1 cellular context compared by ENCODE assay signal in the genomic region with DNA sequence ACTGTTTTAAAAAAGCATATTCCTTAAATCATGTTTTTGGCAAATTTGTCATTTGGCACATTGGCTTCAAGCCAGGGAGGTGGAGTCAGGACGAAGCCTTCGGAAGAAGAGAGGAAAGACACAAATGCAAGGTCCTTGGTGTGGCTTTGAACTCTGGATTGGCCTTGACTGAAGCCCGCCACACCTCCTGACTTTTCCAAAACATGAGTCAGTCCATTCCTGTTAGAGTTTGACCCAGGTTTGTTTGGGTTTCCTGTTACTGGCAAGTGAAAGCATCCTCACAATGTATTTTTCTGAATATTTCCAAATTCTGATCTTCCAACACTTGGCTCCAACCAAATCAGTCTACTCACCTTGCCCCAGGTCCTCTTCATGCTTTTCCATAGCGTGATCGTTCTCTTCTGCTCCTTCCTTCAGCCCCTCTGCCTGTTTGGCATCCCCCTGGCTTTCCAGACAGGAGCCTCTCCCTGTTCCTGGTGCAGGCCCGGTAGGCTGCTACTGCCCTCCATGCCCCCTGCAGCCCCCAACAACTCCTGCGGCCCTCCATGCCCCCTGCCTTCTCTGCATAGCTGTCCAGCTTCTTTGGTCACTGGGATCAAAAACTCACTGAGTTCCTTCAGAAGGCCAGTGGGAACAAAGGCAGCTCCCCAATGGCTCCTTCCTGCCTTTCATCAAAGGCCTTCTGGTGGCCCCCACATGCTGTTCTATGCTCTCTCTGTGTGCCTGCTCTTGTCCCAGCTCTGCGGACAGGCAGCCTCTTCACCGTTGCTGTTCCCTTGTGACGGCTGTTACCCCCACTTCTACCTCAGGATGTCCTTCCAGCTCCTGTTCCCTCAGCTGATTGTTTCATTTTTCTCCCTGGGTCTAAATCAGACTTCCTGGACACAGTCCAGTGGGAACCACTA.
TF ChIP-seq lines count a peak whose summit lies in the region.

No MANE protein-coding gene starts in this region.

TF ChIP-seq in HepG2, 621 proteins besides CTCF, POLR2A, EP300 and RAD21 (continued from another document and continues in another):
- TF ChIP-seq, protein P1, sequence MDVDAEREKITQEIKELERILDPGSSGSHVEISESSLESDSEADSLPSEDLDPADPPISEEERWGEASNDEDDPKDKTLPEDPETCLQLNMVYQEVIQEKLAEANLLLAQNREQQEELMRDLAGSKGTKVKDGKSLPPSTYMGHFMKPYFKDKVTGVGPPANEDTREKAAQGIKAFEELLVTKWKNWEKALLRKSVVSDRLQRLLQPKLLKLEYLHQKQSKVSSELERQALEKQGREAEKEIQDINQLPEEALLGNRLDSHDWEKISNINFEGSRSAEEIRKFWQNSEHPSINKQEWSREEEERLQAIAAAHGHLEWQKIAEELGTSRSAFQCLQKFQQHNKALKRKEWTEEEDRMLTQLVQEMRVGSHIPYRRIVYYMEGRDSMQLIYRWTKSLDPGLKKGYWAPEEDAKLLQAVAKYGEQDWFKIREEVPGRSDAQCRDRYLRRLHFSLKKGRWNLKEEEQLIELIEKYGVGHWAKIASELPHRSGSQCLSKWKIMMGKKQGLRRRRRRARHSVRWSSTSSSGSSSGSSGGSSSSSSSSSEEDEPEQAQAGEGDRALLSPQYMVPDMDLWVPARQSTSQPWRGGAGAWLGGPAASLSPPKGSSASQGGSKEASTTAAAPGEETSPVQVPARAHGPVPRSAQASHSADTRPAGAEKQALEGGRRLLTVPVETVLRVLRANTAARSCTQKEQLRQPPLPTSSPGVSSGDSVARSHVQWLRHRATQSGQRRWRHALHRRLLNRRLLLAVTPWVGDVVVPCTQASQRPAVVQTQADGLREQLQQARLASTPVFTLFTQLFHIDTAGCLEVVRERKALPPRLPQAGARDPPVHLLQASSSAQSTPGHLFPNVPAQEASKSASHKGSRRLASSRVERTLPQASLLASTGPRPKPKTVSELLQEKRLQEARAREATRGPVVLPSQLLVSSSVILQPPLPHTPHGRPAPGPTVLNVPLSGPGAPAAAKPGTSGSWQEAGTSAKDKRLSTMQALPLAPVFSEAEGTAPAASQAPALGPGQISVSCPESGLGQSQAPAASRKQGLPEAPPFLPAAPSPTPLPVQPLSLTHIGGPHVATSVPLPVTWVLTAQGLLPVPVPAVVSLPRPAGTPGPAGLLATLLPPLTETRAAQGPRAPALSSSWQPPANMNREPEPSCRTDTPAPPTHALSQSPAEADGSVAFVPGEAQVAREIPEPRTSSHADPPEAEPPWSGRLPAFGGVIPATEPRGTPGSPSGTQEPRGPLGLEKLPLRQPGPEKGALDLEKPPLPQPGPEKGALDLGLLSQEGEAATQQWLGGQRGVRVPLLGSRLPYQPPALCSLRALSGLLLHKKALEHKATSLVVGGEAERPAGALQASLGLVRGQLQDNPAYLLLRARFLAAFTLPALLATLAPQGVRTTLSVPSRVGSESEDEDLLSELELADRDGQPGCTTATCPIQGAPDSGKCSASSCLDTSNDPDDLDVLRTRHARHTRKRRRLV (CRISPR knock-in tag; IDR thresholded peaks at IDR 0.05) = no peak
- TF ChIP-seq, protein P2, sequence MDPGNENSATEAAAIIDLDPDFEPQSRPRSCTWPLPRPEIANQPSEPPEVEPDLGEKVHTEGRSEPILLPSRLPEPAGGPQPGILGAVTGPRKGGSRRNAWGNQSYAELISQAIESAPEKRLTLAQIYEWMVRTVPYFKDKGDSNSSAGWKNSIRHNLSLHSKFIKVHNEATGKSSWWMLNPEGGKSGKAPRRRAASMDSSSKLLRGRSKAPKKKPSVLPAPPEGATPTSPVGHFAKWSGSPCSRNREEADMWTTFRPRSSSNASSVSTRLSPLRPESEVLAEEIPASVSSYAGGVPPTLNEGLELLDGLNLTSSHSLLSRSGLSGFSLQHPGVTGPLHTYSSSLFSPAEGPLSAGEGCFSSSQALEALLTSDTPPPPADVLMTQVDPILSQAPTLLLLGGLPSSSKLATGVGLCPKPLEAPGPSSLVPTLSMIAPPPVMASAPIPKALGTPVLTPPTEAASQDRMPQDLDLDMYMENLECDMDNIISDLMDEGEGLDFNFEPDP (CRISPR knock-in tag; conservative IDR thresholded peaks at IDR 0.05) = 0 out of 2 replicates have a peak, but pooled peaks have one; percentile 43
- TF ChIP-seq, protein P3, sequence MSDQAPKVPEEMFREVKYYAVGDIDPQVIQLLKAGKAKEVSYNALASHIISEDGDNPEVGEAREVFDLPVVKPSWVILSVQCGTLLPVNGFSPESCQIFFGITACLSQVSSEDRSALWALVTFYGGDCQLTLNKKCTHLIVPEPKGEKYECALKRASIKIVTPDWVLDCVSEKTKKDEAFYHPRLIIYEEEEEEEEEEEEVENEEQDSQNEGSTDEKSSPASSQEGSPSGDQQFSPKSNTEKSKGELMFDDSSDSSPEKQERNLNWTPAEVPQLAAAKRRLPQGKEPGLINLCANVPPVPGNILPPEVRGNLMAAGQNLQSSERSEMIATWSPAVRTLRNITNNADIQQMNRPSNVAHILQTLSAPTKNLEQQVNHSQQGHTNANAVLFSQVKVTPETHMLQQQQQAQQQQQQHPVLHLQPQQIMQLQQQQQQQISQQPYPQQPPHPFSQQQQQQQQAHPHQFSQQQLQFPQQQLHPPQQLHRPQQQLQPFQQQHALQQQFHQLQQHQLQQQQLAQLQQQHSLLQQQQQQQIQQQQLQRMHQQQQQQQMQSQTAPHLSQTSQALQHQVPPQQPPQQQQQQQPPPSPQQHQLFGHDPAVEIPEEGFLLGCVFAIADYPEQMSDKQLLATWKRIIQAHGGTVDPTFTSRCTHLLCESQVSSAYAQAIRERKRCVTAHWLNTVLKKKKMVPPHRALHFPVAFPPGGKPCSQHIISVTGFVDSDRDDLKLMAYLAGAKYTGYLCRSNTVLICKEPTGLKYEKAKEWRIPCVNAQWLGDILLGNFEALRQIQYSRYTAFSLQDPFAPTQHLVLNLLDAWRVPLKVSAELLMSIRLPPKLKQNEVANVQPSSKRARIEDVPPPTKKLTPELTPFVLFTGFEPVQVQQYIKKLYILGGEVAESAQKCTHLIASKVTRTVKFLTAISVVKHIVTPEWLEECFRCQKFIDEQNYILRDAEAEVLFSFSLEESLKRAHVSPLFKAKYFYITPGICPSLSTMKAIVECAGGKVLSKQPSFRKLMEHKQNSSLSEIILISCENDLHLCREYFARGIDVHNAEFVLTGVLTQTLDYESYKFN (CRISPR knock-in tag; conservative IDR thresholded peaks at IDR 0.05) = peak; percentile 82
- TF ChIP-seq, protein P4, sequence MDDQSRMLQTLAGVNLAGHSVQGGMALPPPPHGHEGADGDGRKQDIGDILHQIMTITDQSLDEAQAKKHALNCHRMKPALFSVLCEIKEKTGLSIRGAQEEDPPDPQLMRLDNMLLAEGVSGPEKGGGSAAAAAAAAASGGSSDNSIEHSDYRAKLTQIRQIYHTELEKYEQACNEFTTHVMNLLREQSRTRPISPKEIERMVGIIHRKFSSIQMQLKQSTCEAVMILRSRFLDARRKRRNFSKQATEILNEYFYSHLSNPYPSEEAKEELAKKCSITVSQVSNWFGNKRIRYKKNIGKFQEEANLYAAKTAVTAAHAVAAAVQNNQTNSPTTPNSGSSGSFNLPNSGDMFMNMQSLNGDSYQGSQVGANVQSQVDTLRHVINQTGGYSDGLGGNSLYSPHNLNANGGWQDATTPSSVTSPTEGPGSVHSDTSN (CRISPR knock-in tag; IDR thresholded peaks at IDR 0.05; ENCODE audit: borderline replicate concordance) = no peak
- TF ChIP-seq, protein P5, sequence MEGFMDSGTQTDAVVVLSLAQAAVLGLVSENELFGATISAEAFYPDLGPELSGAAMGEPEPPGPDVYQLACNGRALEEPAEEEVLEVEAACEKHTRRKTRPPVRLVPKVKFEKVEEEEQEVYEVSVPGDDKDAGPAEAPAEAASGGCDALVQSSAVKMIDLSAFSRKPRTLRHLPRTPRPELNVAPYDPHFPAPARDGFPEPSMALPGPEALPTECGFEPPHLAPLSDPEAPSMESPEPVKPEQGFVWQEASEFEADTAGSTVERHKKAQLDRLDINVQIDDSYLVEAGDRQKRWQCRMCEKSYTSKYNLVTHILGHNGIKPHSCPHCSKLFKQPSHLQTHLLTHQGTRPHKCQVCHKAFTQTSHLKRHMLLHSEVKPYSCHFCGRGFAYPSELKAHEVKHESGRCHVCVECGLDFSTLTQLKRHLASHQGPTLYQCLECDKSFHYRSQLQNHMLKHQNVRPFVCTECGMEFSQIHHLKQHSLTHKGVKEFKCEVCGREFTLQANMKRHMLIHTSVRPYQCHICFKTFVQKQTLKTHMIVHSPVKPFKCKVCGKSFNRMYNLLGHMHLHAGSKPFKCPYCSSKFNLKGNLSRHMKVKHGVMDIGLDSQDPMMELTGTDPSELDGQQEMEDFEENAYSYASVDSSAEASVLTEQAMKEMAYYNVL (CRISPR knock-in tag; IDR thresholded peaks at IDR 0.05; ENCODE audit: borderline replicate concordance) = peak; percentile 69; the same call in 1 of the 2 replicates
- peak; percentile 72; the same call in 1 of the 2 replicates for TF ChIP-seq ZNF44 (CRISPR knock-in tag; IDR thresholded peaks at IDR 0.05)
- TF ChIP-seq NKX3-1 (CRISPR knock-in tag; IDR thresholded peaks at IDR 0.05) = no peak
- TF ChIP-seq, protein P6, sequence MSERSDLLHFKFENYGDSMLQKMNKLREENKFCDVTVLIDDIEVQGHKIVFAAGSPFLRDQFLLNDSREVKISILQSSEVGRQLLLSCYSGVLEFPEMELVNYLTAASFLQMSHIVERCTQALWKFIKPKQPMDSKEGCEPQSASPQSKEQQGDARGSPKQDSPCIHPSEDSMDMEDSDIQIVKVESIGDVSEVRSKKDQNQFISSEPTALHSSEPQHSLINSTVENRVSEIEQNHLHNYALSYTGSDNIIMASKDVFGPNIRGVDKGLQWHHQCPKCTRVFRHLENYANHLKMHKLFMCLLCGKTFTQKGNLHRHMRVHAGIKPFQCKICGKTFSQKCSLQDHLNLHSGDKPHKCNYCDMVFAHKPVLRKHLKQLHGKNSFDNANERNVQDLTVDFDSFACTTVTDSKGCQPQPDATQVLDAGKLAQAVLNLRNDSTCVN (CRISPR knock-in tag; IDR thresholded peaks at IDR 0.05; ENCODE audit: borderline replicate concordance) = no peak
- TF ChIP-seq, protein P7, sequence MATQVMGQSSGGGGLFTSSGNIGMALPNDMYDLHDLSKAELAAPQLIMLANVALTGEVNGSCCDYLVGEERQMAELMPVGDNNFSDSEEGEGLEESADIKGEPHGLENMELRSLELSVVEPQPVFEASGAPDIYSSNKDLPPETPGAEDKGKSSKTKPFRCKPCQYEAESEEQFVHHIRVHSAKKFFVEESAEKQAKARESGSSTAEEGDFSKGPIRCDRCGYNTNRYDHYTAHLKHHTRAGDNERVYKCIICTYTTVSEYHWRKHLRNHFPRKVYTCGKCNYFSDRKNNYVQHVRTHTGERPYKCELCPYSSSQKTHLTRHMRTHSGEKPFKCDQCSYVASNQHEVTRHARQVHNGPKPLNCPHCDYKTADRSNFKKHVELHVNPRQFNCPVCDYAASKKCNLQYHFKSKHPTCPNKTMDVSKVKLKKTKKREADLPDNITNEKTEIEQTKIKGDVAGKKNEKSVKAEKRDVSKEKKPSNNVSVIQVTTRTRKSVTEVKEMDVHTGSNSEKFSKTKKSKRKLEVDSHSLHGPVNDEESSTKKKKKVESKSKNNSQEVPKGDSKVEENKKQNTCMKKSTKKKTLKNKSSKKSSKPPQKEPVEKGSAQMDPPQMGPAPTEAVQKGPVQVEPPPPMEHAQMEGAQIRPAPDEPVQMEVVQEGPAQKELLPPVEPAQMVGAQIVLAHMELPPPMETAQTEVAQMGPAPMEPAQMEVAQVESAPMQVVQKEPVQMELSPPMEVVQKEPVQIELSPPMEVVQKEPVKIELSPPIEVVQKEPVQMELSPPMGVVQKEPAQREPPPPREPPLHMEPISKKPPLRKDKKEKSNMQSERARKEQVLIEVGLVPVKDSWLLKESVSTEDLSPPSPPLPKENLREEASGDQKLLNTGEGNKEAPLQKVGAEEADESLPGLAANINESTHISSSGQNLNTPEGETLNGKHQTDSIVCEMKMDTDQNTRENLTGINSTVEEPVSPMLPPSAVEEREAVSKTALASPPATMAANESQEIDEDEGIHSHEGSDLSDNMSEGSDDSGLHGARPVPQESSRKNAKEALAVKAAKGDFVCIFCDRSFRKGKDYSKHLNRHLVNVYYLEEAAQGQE (IDR thresholded peaks at IDR 0.05; ENCODE audit: borderline replicate concordance in 1 of 2, low read depth in 1 of 2, low read length in 2 of 2) = peak in 1 of 2 experiments; percentile 60; a peak in 1 of 4 replicates
- TF ChIP-seq, protein P8, sequence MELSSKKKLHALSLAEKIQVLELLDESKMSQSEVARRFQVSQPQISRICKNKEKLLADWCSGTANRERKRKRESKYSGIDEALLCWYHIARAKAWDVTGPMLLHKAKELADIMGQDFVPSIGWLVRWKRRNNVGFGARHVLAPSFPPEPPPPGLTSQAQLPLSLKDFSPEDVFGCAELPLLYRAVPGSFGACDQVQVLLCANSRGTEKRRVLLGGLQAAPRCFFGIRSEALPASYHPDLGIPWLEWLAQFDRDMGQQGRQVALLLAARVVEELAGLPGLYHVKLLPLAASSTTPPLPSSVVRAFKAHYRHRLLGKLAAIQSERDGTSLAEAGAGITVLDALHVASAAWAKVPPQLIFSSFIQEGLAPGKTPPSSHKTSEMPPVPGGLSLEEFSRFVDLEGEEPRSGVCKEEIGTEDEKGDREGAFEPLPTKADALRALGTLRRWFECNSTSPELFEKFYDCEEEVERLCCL (CRISPR knock-in tag; IDR thresholded peaks at IDR 0.05; ENCODE audit: borderline replicate concordance) = no peak
- no peak for TF ChIP-seq ZNF496 (CRISPR knock-in tag; IDR thresholded peaks at IDR 0.05; ENCODE audit: insufficient replicate concordance)
- TF ChIP-seq ZNF598 (CRISPR knock-in tag; IDR thresholded peaks at IDR 0.05; ENCODE audit: borderline replicate concordance) = no peak
- no peak for TF ChIP-seq XRCC5 (optimal IDR thresholded peaks at IDR 0.05; ENCODE audit: low read length)
- no peak for TF ChIP-seq PHF20 (CRISPR knock-in tag; IDR thresholded peaks at IDR 0.05)
- 0 out of 2 replicates have a peak, but pooled peaks have one; percentile 50 for TF ChIP-seq MAFG (CRISPR knock-in tag; IDR thresholded peaks at IDR 0.05)
